In the genomic region with DNA sequence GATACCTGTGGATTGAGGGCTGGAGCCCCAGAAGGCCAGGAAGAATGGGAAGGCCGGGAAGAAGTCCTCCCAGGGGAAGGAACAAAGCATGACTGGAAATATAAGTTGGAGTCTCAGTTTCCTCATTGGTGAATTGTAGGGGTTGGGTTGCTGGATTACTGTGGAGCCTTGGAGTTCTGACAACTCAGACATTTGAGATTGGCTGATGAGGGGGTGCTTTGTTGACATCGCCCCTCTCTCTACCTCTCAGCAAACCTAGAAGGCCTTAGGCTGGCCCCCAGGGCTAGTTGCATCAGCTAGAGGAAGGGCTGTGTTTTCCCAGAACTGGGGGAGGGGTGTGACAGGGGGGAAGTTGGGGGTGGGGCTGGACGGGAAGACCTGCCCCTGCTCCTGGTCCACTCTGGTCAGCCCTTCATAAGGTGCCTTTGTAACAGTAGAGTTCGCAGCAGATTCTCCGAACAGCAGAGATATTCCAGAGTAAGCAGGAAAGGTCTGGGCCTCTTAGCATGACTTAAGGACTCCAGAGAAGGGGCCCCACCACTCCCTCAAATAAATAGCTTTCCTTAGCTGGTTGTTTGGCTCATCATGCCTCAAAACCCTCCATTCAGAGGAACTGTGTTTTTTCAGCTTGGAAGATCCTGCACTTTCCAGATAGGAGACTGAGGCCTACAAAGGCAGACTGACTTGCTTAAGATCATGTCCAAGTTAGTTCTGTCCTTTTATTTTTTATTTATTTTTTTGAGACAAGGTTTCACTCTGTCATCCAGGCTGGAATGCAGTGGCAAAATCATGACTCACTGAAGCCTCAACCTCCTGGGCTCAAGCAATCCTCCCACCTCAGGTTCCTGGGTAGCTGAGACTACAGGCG, we compare ENCODE assay signal across 12 cellular contexts. TPM values are rescaled to one million over a fixed set of nuclear protein-coding genes. Genes with fewer than 3 reads are reported as not detected.
DNase-seq lines count a peak whose midpoint lies in the region; ATAC-seq and TF ChIP-seq lines count a peak whose summit lies in the region.
"Had no signal": no experiment of that assay in that cellular context is flagged by ENCODE, and none has a peak within 500 bp of the region (broad histone marks: within the 10 kb centered on the region; RNA-seq: fewer than 3 reads in every experiment).

No MANE protein-coding gene starts in this region.

- H3K27ac ChIP-seq in PC-3 (ENCODE audit: low read length) (peak overlapping the region; percentile 63), neural progenitor cell (no peak overlapping the region)

- peaks cover 13% of the 10 kb centered on the region for H3K4me1 Mint-ChIP-seq in neural progenitor cell

- peak overlapping the region; percentile 37 for H3K27ac Mint-ChIP-seq in neural progenitor cell

- H3F3A ChIP-seq in PC-3 (ENCODE audit: low read length, unreplicated experiment), result no peaks in the 10 kb centered on the region
- no peaks in the 10 kb centered on the region for H3F3A ChIP-seq in neural progenitor cell (ENCODE audit: low read depth)

- no peak for TF ChIP-seq CTCF in PC-3 (conservative IDR thresholded peaks at IDR 0.05; ENCODE audit: low read depth, low read length)
- TF ChIP-seq CTCF in choroid plexus epithelial cell (conservative IDR thresholded peaks at IDR 0.05; ENCODE audit: low read depth, low read length), result no peak
- no peak for TF ChIP-seq CTCF in neural progenitor cell (IDR thresholded peaks at IDR 0.05)

- H3K79me2 ChIP-seq in PC-3 (ENCODE audit: low read length) (no peaks in the 10 kb centered on the region), neural progenitor cell (ENCODE audit: low read depth) (no peaks in the 10 kb centered on the region)

- peak; percentile 95 for ATAC-seq in PC-3
- ATAC-seq in HG03159 (IDR thresholded peaks at IDR 0.05; ENCODE audit: unreplicated experiment), result no peak
- ATAC-seq in GM18517 (IDR thresholded peaks at IDR 0.05; ENCODE audit: unreplicated experiment), result no peak

- H3K27me3 Mint-ChIP-seq in neural progenitor cell (ENCODE audit: insufficient read depth, low read depth), result peaks cover 2% of the 10 kb centered on the region
- H3K27me3 Mint-ChIP-seq: activated naive CD4-positive, alpha-beta T cell treated with anti-CD3 and anti-CD28 coated beads, Interleukin-2, amount 10 ng/mL, durations not matched to agents 7 days and 5 days had no signal

- H3K9ac ChIP-seq in PC-3 (ENCODE audit: low read length) (no peak overlapping the region), neural progenitor cell (no peak overlapping the region)

- H3K4me3 Mint-ChIP-seq in neural progenitor cell, result no peak overlapping the region
- H3K4me3 Mint-ChIP-seq: activated naive CD4-positive, alpha-beta T cell treated with anti-CD3 and anti-CD28 coated beads, Interleukin-2, amount 10 ng/mL, durations not matched to agents 7 days and 5 days had no signal

- no peaks in the 10 kb centered on the region for H3K27me3 ChIP-seq in PC-3 (ENCODE audit: low read length)
- no peaks in the 10 kb centered on the region for H3K27me3 ChIP-seq in neural progenitor cell

- peak; percentile 85 for DNase-seq in ELR (ENCODE audit: low read depth)
- DNase-seq in PC-3, result peak; percentile 84
- peak; percentile 60 for DNase-seq in choroid plexus epithelial cell (ENCODE audit: low read depth)
- DNase-seq in neural progenitor cell (ENCODE audit: low spot score), result no peak
- DNase-seq in stimulated activated CD4-positive, alpha-beta T cell treated with anti-CD3 and anti-CD28 coated beads, Interleukin-4, amount 100 ng/mL, for 4 hours, result no peak
- no peak for DNase-seq in KG1 (lab: John Stamatoyannopoulos, UW)
- DNase-seq: activated naive CD4-positive, alpha-beta T cell treated with anti-CD3 and anti-CD28 coated beads, Interleukin-2, amount 10 ng/mL, durations not matched to agents 7 days and 5 days; NCI-H446 had no signal

- H3K4me2 ChIP-seq in PC-3 (ENCODE audit: low read length) (peak overlapping the region; percentile 52), neural progenitor cell (no peak overlapping the region)

- POLR2A ChIA-PET in PC-3 (lab: Charles Lee; ENCODE audit: unreplicated experiment), result interaction anchor here (0.7 kb wide), 1 partner anchor 56 kb away, joined by 6 read pairs; no protein-coding TSS in a partner anchor

- H3K36me3 ChIP-seq in PC-3 (ENCODE audit: low read depth, low read length), result no peaks in the 10 kb centered on the region
- H3K36me3 ChIP-seq in neural progenitor cell, result no peaks in the 10 kb centered on the region

- no TSS peak for BruUV-seq in PC-3 (replicated peaks; lab: Mats Ljungman, UMichigan)

- intact Hi-C loops in PC-3 (cut with micrococcal nuclease), result no loop called here

- H3K9me2 ChIP-seq in PC-3 (replicated peaks; ENCODE audit: low read length), result no peaks in the 10 kb centered on the region

- peaks cover 15% of the 10 kb centered on the region for H3K4me1 ChIP-seq in PC-3 (ENCODE audit: insufficient read depth, low read length)
- H3K4me1 ChIP-seq in neural progenitor cell, result no peaks in the 10 kb centered on the region

- CTCF ChIA-PET in PC-3 (lab: Charles Lee), result interaction anchor here (0.5 kb wide), 1 partner anchor 16 kb away, joined by 3 read pairs; no protein-coding TSS in a partner anchor

- H3K4me3 ChIP-seq in PC-3 (ENCODE audit: low read length) (no peak overlapping the region), choroid plexus epithelial cell (ENCODE audit: low read depth, low read length) (no peak overlapping the region), neural progenitor cell (no peak overlapping the region)

- no peaks in the 10 kb centered on the region for H4K20me1 ChIP-seq in PC-3 (ENCODE audit: low read length)
- no peaks in the 10 kb centered on the region for H4K20me1 ChIP-seq in neural progenitor cell (ENCODE audit: low read depth)

- H3K9me3 ChIP-seq in PC-3 (ENCODE audit: low read length) (no peaks in the 10 kb centered on the region), neural progenitor cell (ENCODE audit: low read depth) (no peaks in the 10 kb centered on the region)

- H3K36me3 Mint-ChIP-seq in neural progenitor cell, result no peaks in the 10 kb centered on the region
- H3K36me3 Mint-ChIP-seq: activated naive CD4-positive, alpha-beta T cell treated with anti-CD3 and anti-CD28 coated beads, Interleukin-2, amount 10 ng/mL, durations not matched to agents 7 days and 5 days had no signal

- H3K9me3 Mint-ChIP-seq in neural progenitor cell, result no peaks in the 10 kb centered on the region
- H3K9me3 Mint-ChIP-seq: activated naive CD4-positive, alpha-beta T cell treated with anti-CD3 and anti-CD28 coated beads, Interleukin-2, amount 10 ng/mL, durations not matched to agents 7 days and 5 days had no signal

- H2AFZ ChIP-seq in PC-3 (ENCODE audit: low read length) (peak overlapping the region; percentile 62), neural progenitor cell (replicated peaks) (no peak overlapping the region)

RNA-seq across cellular contexts. Expression of gene THRSP, which starts 12.5 kb away (rescaled TPM):
- total RNA-seq in PC-3 (2014; rRNA removed) (not detected in 2 replicates), neural progenitor cell (ENCODE audit: low replicate concordance) (not detected in 2 replicates)
- total RNA-seq: frontal cortex; T-helper 2 cell treated with Interferon-gamma antibody and Interleukin-4, amounts not matched to agents 100 ng/mL and 5 ng/mL, for 36 hours had no signal

RNA-seq across cellular contexts. Expression of gene KCTD14, which starts 28.1 kb away (rescaled TPM):
- 1.6 and 3.6 TPM in 2 replicates for total RNA-seq in PC-3 (2014; rRNA removed)
- 4.3 and 5.3 TPM in 2 replicates for total RNA-seq in neural progenitor cell (ENCODE audit: low replicate concordance)

RNA-seq across cellular contexts. Expression of gene NDUFC2, which starts 28.5 kb away (rescaled TPM):
- total RNA-seq in PC-3 (2014; rRNA removed), result 304 and 322 TPM in 2 replicates
- 36.7 and 89.5 TPM in 2 replicates for total RNA-seq in neural progenitor cell (ENCODE audit: low replicate concordance)

RNA-seq across cellular contexts. Expression of gene INTS4, which starts 56.7 kb away (rescaled TPM):
- total RNA-seq in PC-3 (2014; rRNA removed), result 42.2 and 50.8 TPM in 2 replicates
- 48.0 and 61.5 TPM in 2 replicates for total RNA-seq in neural progenitor cell (ENCODE audit: low replicate concordance)

Comparison
In these comparisons a context has a peak if more than half of its experiments do, and no peak if none do; other contexts are left out.
1. DNase-seq: peak in ELR (single experiment), PC-3 (single experiment) and choroid plexus epithelial cell (single experiment); none in neural progenitor cell (single experiment), stimulated activated CD4-positive, alpha-beta T cell treated with anti-CD3 and anti-CD28 coated beads, Interleukin-4, amount 100 ng/mL, for 4 hours (0 of 2) and KG1 (single experiment).